ENCODE assay signal across 1 cellular context in genomic region chr20:59005523-59006166, GRCh38.
TF ChIP-seq lines count a peak whose summit lies in the region.

No MANE protein-coding gene starts in this region.

TF ChIP-seq in K562, 482 proteins besides CTCF, POLR2A, EP300 and RAD21:
- TF ChIP-seq NFIX (CRISPR knock-in tag; IDR thresholded peaks at IDR 0.05; ENCODE audit: low read depth): no peak
- TF ChIP-seq MYNN (IDR thresholded peaks at IDR 0.05): no peak
- TF ChIP-seq MYNN (CRISPR knock-in tag; IDR thresholded peaks at IDR 0.05): no peak
- TF ChIP-seq ARID4B (CRISPR knock-in tag; IDR thresholded peaks at IDR 0.05): 0 out of 2 replicates have a peak, but pooled peaks have one; percentile 41
